Comparison of ENCODE assay signal across 8 cellular contexts in the genomic region with DNA sequence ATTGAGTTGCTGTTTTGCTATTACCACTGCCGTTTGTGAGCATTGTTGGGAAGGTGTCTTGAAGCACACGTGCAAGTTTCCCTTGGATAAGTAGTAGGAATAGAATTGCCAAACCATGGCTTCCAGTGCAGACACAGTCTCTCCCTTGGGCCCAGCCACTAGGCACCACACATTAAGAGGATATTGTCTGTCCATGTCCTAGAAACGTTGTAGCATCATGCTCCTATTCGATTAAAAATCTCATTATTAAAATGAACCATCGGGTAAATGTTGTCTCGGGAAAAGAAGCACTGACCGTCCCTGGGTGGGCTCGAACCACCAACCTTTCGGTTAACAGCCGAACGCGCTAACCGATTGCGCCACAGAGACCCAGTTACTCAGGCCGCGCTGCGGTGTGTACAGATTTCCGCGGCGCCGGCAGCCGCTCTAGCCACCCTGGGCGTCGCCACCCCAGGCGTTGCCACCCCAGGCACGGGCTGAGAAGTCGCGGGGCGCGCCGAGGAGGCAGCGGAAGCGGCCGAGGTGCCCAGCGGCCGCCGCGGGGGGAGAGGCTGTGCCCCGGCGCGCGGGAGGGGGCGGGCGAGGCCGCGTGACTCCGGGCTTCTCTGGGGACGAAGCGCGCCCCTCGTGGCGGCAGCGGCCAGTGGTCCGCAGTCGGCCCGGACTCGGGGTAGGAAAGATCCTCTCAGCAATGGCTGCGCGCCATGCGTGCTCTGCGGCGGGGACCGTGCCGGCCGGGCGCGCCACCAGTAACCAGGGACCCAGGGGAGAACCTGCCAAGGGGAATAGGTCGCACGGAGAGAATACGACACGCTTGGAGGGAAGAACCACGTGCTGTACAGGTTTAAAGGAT. TPM values are rescaled to one million over a fixed set of nuclear protein-coding genes. Genes with fewer than 3 reads are reported as not detected.
DNase-seq lines count a peak whose midpoint lies in the region; FAIRE-seq and TF ChIP-seq lines count a peak whose summit lies in the region.

No MANE protein-coding gene starts in this region.

- intact Hi-C loops in activated naive CD4-positive, alpha-beta T cell treated with anti-CD3 and anti-CD28 coated beads for 36 hours (cut with micrococcal nuclease): loop anchor here (1.0 to 5.0 kb wide), 5 partner anchors 57 to 488 kb away; a partner anchor contains a TSS

- H3K4me1 ChIP-seq in MM.1S (ENCODE audit: low read length): no peaks in the 10 kb centered on the region

- in situ Hi-C loops in SK-MEL-5 (cut with HindIII; ENCODE audit: low pct_unique_long_range_greater_than_20kb, low sequenced_read_pairs): no loop called here

- H3K4me3 Mint-ChIP-seq in activated naive CD4-positive, alpha-beta T cell treated with anti-CD3 and anti-CD28 coated beads for 36 hours: peak overlapping the region; percentile 82

- DNase-seq in HCEC 1CT (peak; percentile 79), MM.1S (peak; percentile 89), SK-MEL-5 (ENCODE audit: low read depth, low spot score) (peak; percentile 88), germinal center (ENCODE audit: low spot score) (peak; percentile 93), occipital lobe (lab: John Stamatoyannopoulos, UW) (peak; percentile 68)
- DNase-seq in activated naive CD4-positive, alpha-beta T cell treated with anti-CD3 and anti-CD28 coated beads for 36 hours: peak; percentile 84

- no peaks in the 10 kb centered on the region for H3K9me2 ChIP-seq in MM.1S (replicated peaks; ENCODE audit: insufficient read depth, low read length)

- no peaks in the 10 kb centered on the region for H3K27me3 ChIP-seq in MM.1S (replicated peaks; ENCODE audit: insufficient read depth, low read length)

- peak; percentile 45 for TF ChIP-seq CTCF in MM.1S (IDR thresholded peaks at IDR 0.05; ENCODE audit: low read length)

- no peaks in the 10 kb centered on the region for H3K36me3 ChIP-seq in MM.1S (replicated peaks; ENCODE audit: insufficient read depth, low read length)

- H3K4me2 ChIP-seq in MM.1S (ENCODE audit: low read depth, low read length): peak overlapping the region; percentile 78

- no peaks in the 10 kb centered on the region for H3K9me3 ChIP-seq in MM.1S (replicated peaks; ENCODE audit: insufficient read depth, low read length)

- H3K4me1 Mint-ChIP-seq in activated naive CD4-positive, alpha-beta T cell treated with anti-CD3 and anti-CD28 coated beads for 36 hours (ENCODE audit: low read depth): peaks cover 8% of the 10 kb centered on the region

- H3K79me2 ChIP-seq in MM.1S (ENCODE audit: low read length): no peaks in the 10 kb centered on the region

- H3K4me3 ChIP-seq in MM.1S (ENCODE audit: low read length): peak overlapping the region; percentile 50; the same call in 1 of the 2 replicates

- peak; percentile 6 for FAIRE-seq in G401.6 (lab: Jason Lieb, UNC)

- H3K9ac ChIP-seq in MM.1S (ENCODE audit: low read length): peak overlapping the region; percentile 33; the same call in 1 of the 2 replicates

- H3K27ac ChIP-seq in MM.1S (ENCODE audit: low read length): peak overlapping the region; percentile 13; the same call in 1 of the 2 replicates
- peak overlapping the region; percentile 74 for H3K27ac ChIP-seq in temporal lobe (ENCODE audit: low read depth, low read length)

- CTCF ChIA-PET in activated naive CD4-positive, alpha-beta T cell treated with anti-CD3 and anti-CD28 coated beads for 36 hours (lab: Charles Lee): no interaction called here

- H3K36me3 Mint-ChIP-seq in activated naive CD4-positive, alpha-beta T cell treated with anti-CD3 and anti-CD28 coated beads for 36 hours (ENCODE audit: low read depth): peaks cover 1% of the 10 kb centered on the region

- no peaks in the 10 kb centered on the region for H3K9me3 Mint-ChIP-seq in activated naive CD4-positive, alpha-beta T cell treated with anti-CD3 and anti-CD28 coated beads for 36 hours

- H4K20me1 ChIP-seq in MM.1S (ENCODE audit: insufficient read depth, low read length): no peaks in the 10 kb centered on the region

- peak overlapping the region; percentile 41 for H3K27ac Mint-ChIP-seq in activated naive CD4-positive, alpha-beta T cell treated with anti-CD3 and anti-CD28 coated beads for 36 hours

- H2AFZ ChIP-seq in MM.1S (ENCODE audit: low read length): peak overlapping the region; percentile 58; the same call in 1 of the 2 replicates

- H3F3A ChIP-seq in MM.1S (ENCODE audit: insufficient read depth, low read length): peaks cover 4% of the 10 kb centered on the region; the same call in 1 of the 2 replicates

- H3K27me3 Mint-ChIP-seq in activated naive CD4-positive, alpha-beta T cell treated with anti-CD3 and anti-CD28 coated beads for 36 hours (ENCODE audit: low read depth): no peaks in the 10 kb centered on the region

RNA-seq across cellular contexts. Expression of a gene that starts 56.2 kb away (rescaled TPM):
- 19.6 and 20.2 TPM in 2 replicates for total RNA-seq in SK-MEL-5 (2014; rRNA removed; shearing (Covaris generic))
- polyA plus RNA-seq in SK-MEL-5 (2015; cell fraction: cytosol; rRNA removed): 13.5 and 16.9 TPM in 2 replicates
- 89.0 and 90.2 TPM in 2 replicates for polyA plus RNA-seq in SK-MEL-5 (2015; cell fraction: nucleus; rRNA removed)
- total RNA-seq in activated naive CD4-positive, alpha-beta T cell treated with anti-CD3 and anti-CD28 coated beads for 36 hours: 10 to 100 TPM; 10.7 to 11.3 TPM
- 46.9 TPM for total RNA-seq in occipital lobe
- total RNA-seq in temporal lobe: 36.9 TPM

Comparison
In these comparisons a context has a peak if more than half of its experiments do, and no peak if none do; other contexts are left out.
1. Peak in every context shown above with its lines: DNase-seq, H3K4me3 ChIP-seq and H3K27ac ChIP-seq.